In the genomic region with DNA sequence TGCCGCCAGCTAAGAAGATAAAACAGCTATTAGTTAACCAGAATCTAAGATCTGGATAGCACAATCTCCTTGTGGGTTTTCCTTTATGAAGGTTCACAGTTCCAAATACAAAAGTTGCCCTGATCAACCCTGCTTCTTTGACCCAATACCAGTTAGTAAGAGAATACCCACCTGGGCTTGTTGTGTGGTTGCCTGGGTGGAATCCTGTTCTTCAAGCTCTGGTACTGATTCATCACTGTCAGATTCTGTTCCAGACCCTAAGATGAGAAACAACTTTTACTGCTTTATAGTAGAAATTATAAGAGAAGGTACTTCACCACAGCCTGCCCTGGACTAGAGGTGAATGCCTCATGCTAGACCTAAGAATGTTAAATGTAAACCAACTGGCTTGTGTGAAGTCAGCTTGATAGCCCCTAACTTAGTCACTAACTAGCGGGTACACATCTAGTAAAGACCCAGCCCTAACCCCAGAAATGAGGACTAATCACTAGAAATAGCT, we compare ENCODE assay signal across 26 cellular contexts. TPM values are rescaled to one million over a fixed set of nuclear protein-coding genes. Genes with fewer than 3 reads are reported as not detected.
DNase-seq lines count a peak whose midpoint lies in the region; ATAC-seq, FAIRE-seq and TF ChIP-seq lines count a peak whose summit lies in the region.
"Had no signal": no experiment of that assay in that cellular context is flagged by ENCODE, and none has a peak within 500 bp of the region (broad histone marks: within the 10 kb centered on the region; RNA-seq: fewer than 3 reads in every experiment).

No MANE protein-coding gene starts in this region.

- H3K36me3 ChIP-seq in HepG2 (replicated peaks in 1 of 2; ENCODE audit: control insufficient read depth in 1 of 2, insufficient read depth in 2 of 2, low read length in 2 of 2) (peaks cover 31 to 55% of the 10 kb centered on the region in 2 experiments), right lobe of liver (peaks cover 19 to 52% (median 33%) of the 10 kb centered on the region in 4 donors), PC-3 (ENCODE audit: low read depth, low read length) (peaks cover 62% of the 10 kb centered on the region)

- BruUV-seq in HepG2 (replicated peaks; lab: Mats Ljungman, UMichigan) (no TSS peak), PC-3 (replicated peaks; lab: Mats Ljungman, UMichigan) (no TSS peak)

- H3K4me1 ChIP-seq in HepG2 (ENCODE audit: insufficient read depth, low read length) (peaks cover 21% of the 10 kb centered on the region; the same call in 1 of the 2 replicates), right lobe of liver (no peaks in the 10 kb centered on the region), PC-3 (ENCODE audit: insufficient read depth, low read length) (no peaks in the 10 kb centered on the region)

- H3K27ac Mint-ChIP-seq in type B pancreatic cell: peak overlapping the region; percentile 78

- TF ChIP-seq POLR2A in HepG2 (IDR thresholded peaks at IDR 0.05; ENCODE audit: insufficient read depth in 1 of 2, low read depth in 2 of 2, low read length in 2 of 2): no peak
- no peak for TF ChIP-seq POLR2A in right lobe of liver (IDR thresholded peaks at IDR 0.05)

- no peak for FAIRE-seq in HepG2 (lab: Jason Lieb, UNC)
- FAIRE-seq: islet of Langerhans had no signal

- peaks cover 20% of the 10 kb centered on the region for H3F3A ChIP-seq in PC-3 (ENCODE audit: low read length, unreplicated experiment)

- H3K36me3 Mint-ChIP-seq in type B pancreatic cell: peaks cover 57% of the 10 kb centered on the region

- in situ Hi-C loops in HepG2 (cut with HindIII; ENCODE audit: extremely low pct_ligation_motif_present, low pct_unique_long_range_greater_than_20kb): no loop called here

- POLR2A ChIA-PET in HepG2 (lab: Yijun Ruan, JAX) (interaction anchor here (1.7 kb wide), 1 partner anchor 11 kb away, joined by 7 read pairs; the partner anchor contains the start of gene NACA), PC-3 (lab: Charles Lee; ENCODE audit: unreplicated experiment) (no interaction called here)

- H3K9me3 Mint-ChIP-seq in type B pancreatic cell: no peaks in the 10 kb centered on the region

- peaks cover 31% of the 10 kb centered on the region for H3K4me1 Mint-ChIP-seq in type B pancreatic cell (ENCODE audit: unreplicated experiment)

- DNase-seq in HepG2 (ENCODE audit: low spot score): no peak
- no peak for DNase-seq in right lobe of liver
- DNase-seq in PC-3: peak; percentile 44
- DNase-seq in epithelial cell of prostate (ENCODE audit: low read depth, low spot score): peak; percentile 16
- DNase-seq in type B pancreatic cell (ENCODE audit: extremely low spot score, unreplicated experiment): no peak
- no peak for DNase-seq in UCSD-AML1 (lab: John Stamatoyannopoulos, UW; ENCODE audit: unreplicated experiment)
- no peak for DNase-seq in pons (ENCODE audit: low spot score)
- no peak for DNase-seq in NCI-H69 (lab: John Stamatoyannopoulos, UW)
- DNase-seq: activated CD4-positive, CD25-positive, alpha-beta regulatory T cell; activated CD8-positive, alpha-beta memory T cell treated with anti-CD3 and anti-CD28 coated beads for 24 hours; cerebellar nuclear complex; DMS79; foreskin melanocyte; hippocampal formation; left ventricle myocardium superior; NCI-H1930; NCI-H2227 treated with DMSO at 0.1 percent for 48 hours; NCI-H82; OCI-M1; Right ventricle myocardium superior; stimulated activated naive CD4-positive, alpha-beta T cell had no signal

- no peak overlapping the region for H3K9ac ChIP-seq in HepG2 (ENCODE audit: insufficient read depth, low read depth, low read length)
- H3K9ac ChIP-seq in PC-3 (ENCODE audit: low read length): no peak overlapping the region

- ATAC-seq in HepG2 (no peak), right lobe of liver (no peak), PC-3 (no peak)
- ATAC-seq: esophagus mucosa, left ventricle myocardium superior had no signal

- H3K9me2 ChIP-seq in PC-3 (replicated peaks; ENCODE audit: low read length): no peaks in the 10 kb centered on the region

- H3K79me2 ChIP-seq in HepG2 (ENCODE audit: insufficient read depth, low read length) (peaks cover 32% of the 10 kb centered on the region), PC-3 (ENCODE audit: low read length) (peaks cover 56% of the 10 kb centered on the region)

- no peak overlapping the region for H3K27ac ChIP-seq in HepG2 (ENCODE audit: extremely low read length, insufficient read depth, low read length)
- H3K27ac ChIP-seq in right lobe of liver: no peak overlapping the region
- no peak overlapping the region for H3K27ac ChIP-seq in PC-3 (ENCODE audit: low read length)
- peak overlapping the region; percentile 15 for H3K27ac ChIP-seq in epithelial cell of prostate
- H3K27ac ChIP-seq: thoracic aorta had no signal

- H2AFZ ChIP-seq in HepG2 (ENCODE audit: low read length) (no peak overlapping the region), PC-3 (ENCODE audit: low read length) (no peak overlapping the region)

- H3K4me2 ChIP-seq in HepG2 (ENCODE audit: low read depth, low read length): no peak overlapping the region
- no peak overlapping the region for H3K4me2 ChIP-seq in PC-3 (ENCODE audit: low read length)

- no peaks in the 10 kb centered on the region for H3K9me3 ChIP-seq in HepG2 (ENCODE audit: low read length)
- no peaks in the 10 kb centered on the region for H3K9me3 ChIP-seq in right lobe of liver
- H3K9me3 ChIP-seq in PC-3 (ENCODE audit: low read length): no peaks in the 10 kb centered on the region
- H3K9me3 ChIP-seq: thoracic aorta had no signal

- no peak for TF ChIP-seq CTCF in HepG2 (CRISPR knock-in tag; IDR thresholded peaks at IDR 0.05)
- TF ChIP-seq CTCF in right lobe of liver (IDR thresholded peaks at IDR 0.05): no peak
- no peak for TF ChIP-seq CTCF in PC-3 (conservative IDR thresholded peaks at IDR 0.05; ENCODE audit: low read depth, low read length)
- no peak for TF ChIP-seq CTCF in type B pancreatic cell (conservative IDR thresholded peaks at IDR 0.05)

- no peak for TF ChIP-seq EP300 in HepG2 (IDR thresholded peaks at IDR 0.05; ENCODE audit: low read depth in 2 of 2, low read length in 2 of 2)
- TF ChIP-seq EP300 in HepG2 (CRISPR knock-in tag; IDR thresholded peaks at IDR 0.05; ENCODE audit: borderline replicate concordance): no peak

- CTCF ChIA-PET in HepG2 (lab: Yijun Ruan, JAX; ENCODE audit: low intra/inter-chr PET ratio, low total read pairs): no interaction called here
- CTCF ChIA-PET in PC-3 (lab: Charles Lee): no interaction called here

- H3K27me3 ChIP-seq in HepG2 (ENCODE audit: control insufficient read depth in 1 of 2, insufficient read depth in 2 of 2, low read length in 2 of 2) (no peaks in the 10 kb centered on the region), right lobe of liver (no peaks in the 10 kb centered on the region), PC-3 (ENCODE audit: low read length) (no peaks in the 10 kb centered on the region)

- H3K27me3 Mint-ChIP-seq in type B pancreatic cell: no peaks in the 10 kb centered on the region

- H4K20me1 ChIP-seq in HepG2 (ENCODE audit: insufficient read depth, low read length) (peaks cover 42% of the 10 kb centered on the region), PC-3 (ENCODE audit: low read length) (peaks cover 55% of the 10 kb centered on the region)

- 92% methylated on average over 2 of the region's 2 CpGs for WGBS in HepG2 (ENCODE audit: low lambda C conversion rate)
- WGBS in right lobe of liver (ENCODE audit: insufficient coverage, low coverage, low lambda C conversion rate, missing lambda C conversion rate): 88% methylated on average over 2 of the region's 2 CpGs

- H3K4me3 ChIP-seq in HepG2 (replicated peaks in 1 of 3; ENCODE audit: insufficient read depth in 1 of 3, low read depth in 2 of 3, low read length in 3 of 3) (no peak overlapping the region), right lobe of liver (no peak overlapping the region), PC-3 (ENCODE audit: low read length) (no peak overlapping the region)
- H3K4me3 ChIP-seq: skin epidermis, thoracic aorta had no signal

- TF ChIP-seq RAD21 in HepG2 (CRISPR knock-in tag; IDR thresholded peaks at IDR 0.05): no peak

- intact Hi-C loops in HepG2 (cut with micrococcal nuclease; ENCODE audit: unreplicated experiment): no loop called here
- intact Hi-C loops in right lobe of liver (cut with DNase I): no loop called here
- intact Hi-C loops in PC-3 (cut with micrococcal nuclease): no loop called here

- peak overlapping the region; percentile 37 for H3K4me3 Mint-ChIP-seq in type B pancreatic cell

RNA-seq across cellular contexts. Expression of gene NACA, which starts 10.6 kb away (rescaled TPM):
- 1,700 and 2,295 TPM in 2 replicates for total RNA-seq in HepG2 (2016; rRNA removed; fragmentation: Illumina TruSeq; extraction: Trizol)
- total RNA-seq in HepG2 (2016; cell fraction: cytosol; rRNA removed; fragmentation: Illumina TruSeq; extraction: Trizol; ENCODE audit: low read depth): 1,346 and 1,631 TPM in 2 replicates
- 1,693 and 2,342 TPM in 2 replicates for total RNA-seq in HepG2 (2016; cell fraction: insoluble cytoplasmic fraction; rRNA removed; fragmentation: Illumina TruSeq; extraction: Trizol)
- 2,301 and 2,703 TPM in 2 replicates for total RNA-seq in HepG2 (2016; cell fraction: membrane; rRNA removed; fragmentation: Illumina TruSeq; extraction: Trizol)
- total RNA-seq in HepG2 (2016; cell fraction: nucleus; rRNA removed; fragmentation: Illumina TruSeq; extraction: Trizol): 536 and 558 TPM in 2 replicates
- polyA plus RNA-seq in HepG2 (2011; rRNA removed): 688 and 799 TPM in 2 replicates
- 537 and 762 TPM in 2 replicates for polyA plus RNA-seq in HepG2 (2011; cell fraction: cytosol; rRNA removed)
- 98.1 and 131 TPM in 2 replicates for polyA plus RNA-seq in HepG2 (2011; cell fraction: nucleus; rRNA removed)
- 1,697 and 1,960 TPM in 2 replicates for polyA plus RNA-seq in HepG2 (2012)
- polyA plus RNA-seq in HepG2 (2016; cell fraction: cytosol; fragmentation: Illumina TruSeq; extraction: Trizol; ENCODE audit: low read depth): 1,551 and 1,609 TPM in 2 replicates
- polyA plus RNA-seq in HepG2 (2016; cell fraction: insoluble cytoplasmic fraction; fragmentation: Illumina TruSeq; extraction: Trizol; ENCODE audit: low read depth): 1,930 and 2,097 TPM in 2 replicates
- 2,028 and 2,269 TPM in 2 replicates for polyA plus RNA-seq in HepG2 (2016; cell fraction: membrane; fragmentation: Illumina TruSeq; extraction: Trizol; ENCODE audit: low read depth)
- 833 and 868 TPM in 2 replicates for polyA plus RNA-seq in HepG2 (2016; cell fraction: nucleus; fragmentation: Illumina TruSeq; extraction: Trizol; ENCODE audit: insufficient read depth, low read depth)
- 250 and 557 TPM in 2 replicates for polyA minus RNA-seq in HepG2 (2011; rRNA and poly(A)+ RNA removed; ENCODE audit: low replicate concordance)
- polyA minus RNA-seq in HepG2 (2011; cell fraction: cytosol; rRNA and poly(A)+ RNA removed): 139 and 145 TPM in 2 replicates
- 70.6 and 115 TPM in 2 replicates for polyA minus RNA-seq in HepG2 (2011; cell fraction: nucleus; rRNA and poly(A)+ RNA removed)
- total RNA-seq in right lobe of liver: 100 to 1,000 TPM; 218 to 501 (median 330) TPM
- 839 and 1,420 TPM in 2 replicates for total RNA-seq in PC-3 (2014; rRNA removed)
- total RNA-seq in type B pancreatic cell (ENCODE audit: low replicate concordance): 988 and 997 TPM in 2 replicates

RNA-seq across cellular contexts. Expression of gene PTGES3, which starts 26.4 kb away (rescaled TPM):
- 159 and 290 TPM in 2 replicates for total RNA-seq in HepG2 (2016; rRNA removed; fragmentation: Illumina TruSeq; extraction: Trizol)
- 36.7 and 44.1 TPM in 2 replicates for total RNA-seq in HepG2 (2016; cell fraction: cytosol; rRNA removed; fragmentation: Illumina TruSeq; extraction: Trizol; ENCODE audit: low read depth)
- total RNA-seq in HepG2 (2016; cell fraction: insoluble cytoplasmic fraction; rRNA removed; fragmentation: Illumina TruSeq; extraction: Trizol): 170 and 269 TPM in 2 replicates
- total RNA-seq in HepG2 (2016; cell fraction: membrane; rRNA removed; fragmentation: Illumina TruSeq; extraction: Trizol): 155 and 168 TPM in 2 replicates
- total RNA-seq in HepG2 (2016; cell fraction: nucleus; rRNA removed; fragmentation: Illumina TruSeq; extraction: Trizol): 118 and 124 TPM in 2 replicates
- polyA plus RNA-seq in HepG2 (2011; rRNA removed): 43.7 and 54.4 TPM in 2 replicates
- 23.9 and 37.8 TPM in 2 replicates for polyA plus RNA-seq in HepG2 (2011; cell fraction: cytosol; rRNA removed)
- polyA plus RNA-seq in HepG2 (2011; cell fraction: nucleus; rRNA removed): 16.1 and 21.1 TPM in 2 replicates
- polyA plus RNA-seq in HepG2 (2012): 244 and 265 TPM in 2 replicates
- 58.0 and 58.7 TPM in 2 replicates for polyA plus RNA-seq in HepG2 (2016; cell fraction: cytosol; fragmentation: Illumina TruSeq; extraction: Trizol; ENCODE audit: low read depth)
- polyA plus RNA-seq in HepG2 (2016; cell fraction: insoluble cytoplasmic fraction; fragmentation: Illumina TruSeq; extraction: Trizol; ENCODE audit: low read depth): 452 and 465 TPM in 2 replicates
- polyA plus RNA-seq in HepG2 (2016; cell fraction: membrane; fragmentation: Illumina TruSeq; extraction: Trizol; ENCODE audit: low read depth): 140 and 145 TPM in 2 replicates
- 228 and 240 TPM in 2 replicates for polyA plus RNA-seq in HepG2 (2016; cell fraction: nucleus; fragmentation: Illumina TruSeq; extraction: Trizol; ENCODE audit: insufficient read depth, low read depth)
- polyA minus RNA-seq in HepG2 (2011; rRNA and poly(A)+ RNA removed; ENCODE audit: low replicate concordance): 15.3 and 29.9 TPM in 2 replicates
- polyA minus RNA-seq in HepG2 (2011; cell fraction: cytosol; rRNA and poly(A)+ RNA removed): 57.2 and 64.6 TPM in 2 replicates
- 23.0 and 29.1 TPM in 2 replicates for polyA minus RNA-seq in HepG2 (2011; cell fraction: nucleus; rRNA and poly(A)+ RNA removed)
- total RNA-seq in right lobe of liver: 100 to 1,000 TPM in 2 of 6 experiments, 10 to 100 TPM in 4; 70.0 to 184 (median 81.8) TPM
- total RNA-seq in PC-3 (2014; rRNA removed): 165 and 172 TPM in 2 replicates
- total RNA-seq in type B pancreatic cell (ENCODE audit: low replicate concordance): 219 and 222 TPM in 2 replicates

RNA-seq across cellular contexts. Expression of gene PRIM1, which starts 37.6 kb away (rescaled TPM):
- total RNA-seq in HepG2 (2016; rRNA removed; fragmentation: Illumina TruSeq; extraction: Trizol) (47.3 and 67.0 TPM in 2 replicates), right lobe of liver (1 to 10 TPM; 1.3 to 8.5 (median 4.5) TPM), PC-3 (2014; rRNA removed) (25.0 and 32.3 TPM in 2 replicates), type B pancreatic cell (ENCODE audit: low replicate concordance) (13.1 and 27.0 TPM in 2 replicates)
- total RNA-seq in HepG2 (2016; cell fraction: cytosol; rRNA removed; fragmentation: Illumina TruSeq; extraction: Trizol; ENCODE audit: low read depth): 14.0 and 14.2 TPM in 2 replicates
- 47.6 and 69.6 TPM in 2 replicates for total RNA-seq in HepG2 (2016; cell fraction: insoluble cytoplasmic fraction; rRNA removed; fragmentation: Illumina TruSeq; extraction: Trizol)
- 17.8 and 19.7 TPM in 2 replicates for total RNA-seq in HepG2 (2016; cell fraction: membrane; rRNA removed; fragmentation: Illumina TruSeq; extraction: Trizol)
- total RNA-seq in HepG2 (2016; cell fraction: nucleus; rRNA removed; fragmentation: Illumina TruSeq; extraction: Trizol): 33.7 and 38.1 TPM in 2 replicates
- 18.1 and 30.0 TPM in 2 replicates for polyA plus RNA-seq in HepG2 (2011; rRNA removed)
- polyA plus RNA-seq in HepG2 (2011; cell fraction: cytosol; rRNA removed): 15.5 and 16.8 TPM in 2 replicates
- polyA plus RNA-seq in HepG2 (2011; cell fraction: nucleus; rRNA removed): 20.7 and 23.5 TPM in 2 replicates
- 15.2 and 26.9 TPM in 2 replicates for polyA plus RNA-seq in HepG2 (2012)
- 5.4 and 7.7 TPM in 2 replicates for polyA plus RNA-seq in HepG2 (2016; cell fraction: cytosol; fragmentation: Illumina TruSeq; extraction: Trizol; ENCODE audit: low read depth)
- polyA plus RNA-seq in HepG2 (2016; cell fraction: insoluble cytoplasmic fraction; fragmentation: Illumina TruSeq; extraction: Trizol; ENCODE audit: low read depth): 50.8 and 55.2 TPM in 2 replicates
- polyA plus RNA-seq in HepG2 (2016; cell fraction: membrane; fragmentation: Illumina TruSeq; extraction: Trizol; ENCODE audit: low read depth): 11.4 and 12.6 TPM in 2 replicates
- polyA plus RNA-seq in HepG2 (2016; cell fraction: nucleus; fragmentation: Illumina TruSeq; extraction: Trizol; ENCODE audit: insufficient read depth, low read depth): 35.2 and 36.7 TPM in 2 replicates
- 12.4 and 36.9 TPM in 2 replicates for polyA minus RNA-seq in HepG2 (2011; rRNA and poly(A)+ RNA removed; ENCODE audit: low replicate concordance)
- 8.9 and 11.9 TPM in 2 replicates for polyA minus RNA-seq in HepG2 (2011; cell fraction: cytosol; rRNA and poly(A)+ RNA removed)
- polyA minus RNA-seq in HepG2 (2011; cell fraction: nucleus; rRNA and poly(A)+ RNA removed): 28.3 and 28.5 TPM in 2 replicates

RNA-seq across cellular contexts. Expression of gene HSD17B6, which starts 48.6 kb away (rescaled TPM):
- 0.46 and 0.95 TPM in 2 replicates for total RNA-seq in HepG2 (2016; rRNA removed; fragmentation: Illumina TruSeq; extraction: Trizol)
- total RNA-seq in HepG2 (2016; cell fraction: cytosol; rRNA removed; fragmentation: Illumina TruSeq; extraction: Trizol; ENCODE audit: low read depth): not detected in 2 replicates
- 0.39 and 0.74 TPM in 2 replicates for total RNA-seq in HepG2 (2016; cell fraction: insoluble cytoplasmic fraction; rRNA removed; fragmentation: Illumina TruSeq; extraction: Trizol)
- 0.31 and 0.62 TPM in 2 replicates for total RNA-seq in HepG2 (2016; cell fraction: membrane; rRNA removed; fragmentation: Illumina TruSeq; extraction: Trizol)
- total RNA-seq in HepG2 (2016; cell fraction: nucleus; rRNA removed; fragmentation: Illumina TruSeq; extraction: Trizol): 0.47 and 0.81 TPM in 2 replicates
- polyA plus RNA-seq in HepG2 (2011; rRNA removed): 1.8 and 2.6 TPM in 2 replicates
- polyA plus RNA-seq in HepG2 (2011; cell fraction: cytosol; rRNA removed): 1.1 and 2.2 TPM in 2 replicates
- 0.27 and 0.59 TPM in 2 replicates for polyA plus RNA-seq in HepG2 (2011; cell fraction: nucleus; rRNA removed)
- polyA plus RNA-seq in HepG2 (2012): 4.4 and 6.4 TPM in 2 replicates
- polyA plus RNA-seq in HepG2 (2016; cell fraction: cytosol; fragmentation: Illumina TruSeq; extraction: Trizol; ENCODE audit: low read depth): 0.15 and 0.20 TPM in 2 replicates
- polyA plus RNA-seq in HepG2 (2016; cell fraction: insoluble cytoplasmic fraction; fragmentation: Illumina TruSeq; extraction: Trizol; ENCODE audit: low read depth): 0.24 and 0.47 TPM in 2 replicates
- polyA plus RNA-seq in HepG2 (2016; cell fraction: membrane; fragmentation: Illumina TruSeq; extraction: Trizol; ENCODE audit: low read depth): 0.30 and 0.37 TPM in 2 replicates
- 0.81 and 1.4 TPM in 2 replicates for polyA plus RNA-seq in HepG2 (2016; cell fraction: nucleus; fragmentation: Illumina TruSeq; extraction: Trizol; ENCODE audit: insufficient read depth, low read depth)
- 0.70 and 1.5 TPM in 2 replicates for polyA minus RNA-seq in HepG2 (2011; rRNA and poly(A)+ RNA removed; ENCODE audit: low replicate concordance)
- 0.49 TPM in 1 of 2 replicates, not detected in the other for polyA minus RNA-seq in HepG2 (2011; cell fraction: cytosol; rRNA and poly(A)+ RNA removed)
- 0.50 and 0.64 TPM in 2 replicates for polyA minus RNA-seq in HepG2 (2011; cell fraction: nucleus; rRNA and poly(A)+ RNA removed)
- total RNA-seq in right lobe of liver: 1,000 to 10,000 TPM in 1 of 6 experiments, 100 to 1,000 TPM in 5; 243 to 1,112 (median 514) TPM
- total RNA-seq in PC-3 (2014; rRNA removed): 0.73 TPM in 1 of 2 replicates, not detected in the other
- total RNA-seq in type B pancreatic cell (ENCODE audit: low replicate concordance): 0.79 and 1.9 TPM in 2 replicates
- total RNA-seq: mononuclear cell had no signal

Comparison
In these comparisons a context has a peak if more than half of its experiments do, and no peak if none do; other contexts are left out.
1. DNase-seq: peak in PC-3 (single experiment) and epithelial cell of prostate (single experiment); none in HepG2 (single experiment), right lobe of liver (0 of 3), type B pancreatic cell (single experiment), UCSD-AML1 (single experiment), pons (single experiment) and NCI-H69 (single experiment).